Comparison of ENCODE assay signal across 8 cellular contexts in genomic region chr20:49216991-49217578, GRCh38. TPM values are rescaled to one million over a fixed set of nuclear protein-coding genes. Genes with fewer than 3 reads are reported as not detected.
DNase-seq lines count a peak whose midpoint lies in the region; ATAC-seq and TF ChIP-seq lines count a peak whose summit lies in the region.

No MANE protein-coding gene starts in this region.

- no peak for TF ChIP-seq EP300 in stomach (IDR thresholded peaks at IDR 0.05)

- H3K27ac Mint-ChIP-seq in activated T-helper 17 cell treated with anti-CD3 and anti-CD28 coated beads, Interleukin-2, amount 50 U/mL, for 72 hours: peak overlapping the region; percentile 66

- WGBS in stomach, 5 donors: 12 to 19% (median 16%) methylated on average over 11 of the region's 11 CpGs

- H3K9me3 ChIP-seq in neutrophil: no peaks in the 10 kb centered on the region
- H3K9me3 ChIP-seq in stomach: no peaks in the 10 kb centered on the region

- DNase-seq in GDM1 (lab: John Stamatoyannopoulos, UW): peak; percentile 72
- DNase-seq in MV-4-11 (lab: John Stamatoyannopoulos, UW): peak; percentile 87
- DNase-seq in SHP77 treated with DMSO at 0.1 percent for 48 hours (lab: John Stamatoyannopoulos, UW): peak; percentile 56
- DNase-seq in fibroblast of the conjunctiva (ENCODE audit: low read depth): peak; percentile 84
- DNase-seq in stomach: peak; percentile 98

- H3K4me3 ChIP-seq in neutrophil (ENCODE audit: low read depth in 1 of 2, low read length in 1 of 2) (peak overlapping the region; percentile 35 to 38), stomach (peak overlapping the region in 1 of 4 donors; percentile 2)

- H3K9me3 Mint-ChIP-seq in activated T-helper 17 cell treated with anti-CD3 and anti-CD28 coated beads, Interleukin-2, amount 50 U/mL, for 72 hours: no peaks in the 10 kb centered on the region

- peaks cover 33% of the 10 kb centered on the region for H3K36me3 Mint-ChIP-seq in activated T-helper 17 cell treated with anti-CD3 and anti-CD28 coated beads, Interleukin-2, amount 50 U/mL, for 72 hours (ENCODE audit: low read depth)

- peak; percentile 71 for ATAC-seq in activated T-helper 17 cell treated with anti-CD3 and anti-CD28 coated beads, Interleukin-2, amount 50 U/mL, for 72 hours (replicated peaks)
- no peak for ATAC-seq in HG02870 (IDR thresholded peaks at IDR 0.05; ENCODE audit: unreplicated experiment)

- peaks cover 4% of the 10 kb centered on the region for H3K36me3 ChIP-seq in neutrophil
- peaks cover 8 to 18% (median 10%) of the 10 kb centered on the region in 4 donors for H3K36me3 ChIP-seq in stomach

- no peaks in the 10 kb centered on the region for H3K27me3 ChIP-seq in neutrophil
- H3K27me3 ChIP-seq in stomach: no peaks in the 10 kb centered on the region

- H3K27me3 Mint-ChIP-seq in activated T-helper 17 cell treated with anti-CD3 and anti-CD28 coated beads, Interleukin-2, amount 50 U/mL, for 72 hours: no peaks in the 10 kb centered on the region

- TF ChIP-seq POLR2A in stomach (IDR thresholded peaks at IDR 0.05): no peak

- intact Hi-C loops in stomach (cut with DNase I; ENCODE audit: low total_unique reads): loop anchor here (5.0 kb wide), 1 partner anchor 85 kb away; no protein-coding TSS in a partner anchor

- H3K27ac ChIP-seq in neutrophil (peak overlapping the region; percentile 59), stomach (peak overlapping the region in 2 of 5 donors; percentile 38 to 51)

- peak; percentile 83 for TF ChIP-seq CTCF in neutrophil (IDR thresholded peaks at IDR 0.05)
- TF ChIP-seq CTCF in stomach (IDR thresholded peaks at IDR 0.05): peak in 5 of 7 experiments; percentile 81 to 90 (median 88)

- peaks cover 21 to 22% of the 10 kb centered on the region in 2 experiments for H3K4me1 ChIP-seq in neutrophil (ENCODE audit: control insufficient read depth in 1 of 2, insufficient read depth in 1 of 2, low read depth in 1 of 2, low read length in 1 of 2)
- H3K4me1 ChIP-seq in stomach: peaks cover 9 to 33% (median 26%) of the 10 kb centered on the region in 4 donors

- peak overlapping the region; percentile 66 for H3K4me3 Mint-ChIP-seq in activated T-helper 17 cell treated with anti-CD3 and anti-CD28 coated beads, Interleukin-2, amount 50 U/mL, for 72 hours

- peaks cover 13% of the 10 kb centered on the region for H3K4me1 Mint-ChIP-seq in activated T-helper 17 cell treated with anti-CD3 and anti-CD28 coated beads, Interleukin-2, amount 50 U/mL, for 72 hours

RNA-seq across cellular contexts. Expression of gene DDX27, which starts 2.1 kb away (rescaled TPM):
- total RNA-seq in activated T-helper 17 cell treated with anti-CD3 and anti-CD28 coated beads, Interleukin-2, amount 50 U/mL, for 72 hours: 10 to 100 TPM; 35.6 to 56.3 TPM
- 10 to 100 TPM; 11.7 to 38.2 (median 36.2) TPM for total RNA-seq in stomach
- 10 to 100 TPM; 21.0 to 21.5 (median 21.4) TPM for polyA plus RNA-seq in stomach

RNA-seq across cellular contexts. Expression of gene STAU1, which starts 29.0 kb away (rescaled TPM):
- 10 to 100 TPM; 73.3 to 88.2 TPM for total RNA-seq in activated T-helper 17 cell treated with anti-CD3 and anti-CD28 coated beads, Interleukin-2, amount 50 U/mL, for 72 hours
- total RNA-seq in stomach: 100 to 1,000 TPM in 1 of 5 donors, 10 to 100 TPM in 4; 33.9 to 129 (median 77.3) TPM
- polyA plus RNA-seq in stomach: 10 to 100 TPM; 33.0 to 59.3 (median 38.4) TPM
